ENCODE assay signal across 16 cellular contexts in the genomic region with DNA sequence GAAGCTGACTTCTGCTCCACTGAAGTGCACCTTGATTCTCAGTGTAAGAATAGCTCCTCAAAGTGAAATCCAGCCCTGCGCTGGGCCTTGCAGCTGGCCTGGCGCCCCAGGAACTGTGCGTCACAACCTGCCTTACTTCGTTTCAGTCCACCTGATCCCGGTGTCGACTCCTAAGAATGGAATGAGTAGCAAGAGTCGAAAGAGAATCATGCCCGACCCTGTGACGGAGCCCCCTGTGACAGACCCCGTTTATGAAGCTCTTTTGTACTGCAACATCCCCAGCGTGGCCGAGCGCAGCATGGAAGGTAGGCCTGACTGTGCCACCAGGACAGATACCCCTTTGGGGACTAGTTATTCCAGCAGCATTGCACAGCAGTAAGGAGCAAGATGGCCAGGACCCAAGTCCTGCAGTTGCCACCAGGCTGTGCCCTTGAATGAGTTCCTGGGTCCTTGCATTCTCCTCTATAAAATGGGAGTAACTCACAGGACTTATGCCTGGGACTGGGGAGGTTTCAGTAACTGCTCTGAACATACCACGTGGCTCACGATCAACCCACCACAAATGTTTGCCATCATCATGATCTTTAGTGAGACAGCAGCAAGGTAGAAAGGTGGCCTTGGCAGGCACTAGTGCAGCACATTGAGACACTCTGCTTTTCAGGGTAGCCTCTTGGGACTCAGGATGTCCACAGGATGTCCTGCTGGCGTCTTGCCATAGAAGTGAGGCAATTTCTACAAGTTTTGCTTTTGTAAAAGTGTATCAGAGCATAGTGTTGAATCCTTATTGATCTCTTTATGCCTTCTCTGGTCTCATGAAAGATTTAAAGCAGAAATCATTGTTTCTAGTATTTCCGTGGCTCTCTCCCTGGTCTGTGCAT. TPM values are rescaled to one million over a fixed set of nuclear protein-coding genes. Genes with fewer than 3 reads are reported as not detected.
DNase-seq lines count a peak whose midpoint lies in the region; ATAC-seq and TF ChIP-seq lines count a peak whose summit lies in the region.
"Had no signal": no experiment of that assay in that cellular context is flagged by ENCODE, and none has a peak within 500 bp of the region (broad histone marks: within the 10 kb centered on the region; RNA-seq: fewer than 3 reads in every experiment).

No MANE protein-coding gene starts in this region.

- peaks cover 2% of the 10 kb centered on the region for H3K79me2 ChIP-seq in parathyroid adenoma

- H3K36me3 ChIP-seq in KOPT-K1 (ENCODE audit: insufficient read depth, low read length) (peaks cover 96% of the 10 kb centered on the region), parathyroid adenoma (ENCODE audit: control insufficient read depth, insufficient read depth, low read length) (no peaks in the 10 kb centered on the region)
- H3K36me3 ChIP-seq: ovary had no signal

- H3K27me3 ChIP-seq in parathyroid adenoma (ENCODE audit: control insufficient read depth, insufficient read depth, low read length) (no peaks in the 10 kb centered on the region), foreskin keratinocyte (no peaks in the 10 kb centered on the region)
- H3K27me3 ChIP-seq: ovary had no signal

- H3K4me1 Mint-ChIP-seq in CD14-positive monocyte: peaks cover 22% of the 10 kb centered on the region

- no peak overlapping the region for H3K4me3 Mint-ChIP-seq in CD14-positive monocyte
- H3K4me3 Mint-ChIP-seq: activated CD4-positive, alpha-beta memory T cell treated with anti-CD3 and anti-CD28 coated beads for 36 hours; dendritic cell treated with granulocyte-macrophage colony-stimulating factor and Interleukin-4, amounts not matched to agents 40 ng/mL and 50 ng/mL, for 4 days had no signal

- H3K9me3 ChIP-seq in KOPT-K1 (ENCODE audit: insufficient read depth, low read length, poor library complexity, severe bottlenecking): no peaks in the 10 kb centered on the region
- H3K9me3 ChIP-seq in parathyroid adenoma (ENCODE audit: control insufficient read depth, low read length): no peaks in the 10 kb centered on the region
- H3K9me3 ChIP-seq: ovary had no signal

- peak overlapping the region in 1 of 7 donors; percentile 54 for H3K27ac Mint-ChIP-seq in CD14-positive monocyte
- H3K27ac Mint-ChIP-seq: activated CD4-positive, alpha-beta memory T cell treated with anti-CD3 and anti-CD28 coated beads for 36 hours; dendritic cell treated with granulocyte-macrophage colony-stimulating factor and Interleukin-4, amounts not matched to agents 40 ng/mL and 50 ng/mL, for 4 days had no signal

- H3K4me2 ChIP-seq in parathyroid adenoma (ENCODE audit: low read length): no peak overlapping the region

- no peak overlapping the region for H2AFZ ChIP-seq in parathyroid adenoma

- ATAC-seq in foreskin keratinocyte: no peak

- DNase-seq in D341Med (ENCODE audit: low spot score): peak; percentile 18
- peak; percentile 38 for DNase-seq in dermis blood vessel endothelial cell
- no peak for DNase-seq in foreskin keratinocyte
- DNase-seq in CD14-positive monocyte (ENCODE audit: low spot score): no peak
- no peak for DNase-seq in NCI-H2081 treated with DMSO at 0.1 percent for 48 hours (lab: John Stamatoyannopoulos, UW)
- DNase-seq: activated CD4-positive, alpha-beta memory T cell treated with anti-CD3 and anti-CD28 coated beads for 36 hours; aorta; kidney glomerular epithelial cell; NK-92 treated with Interleukin-12 subunit alpha and Interleukin-12 subunit beta, amount 100 ng/mL, for 24 hours; stimulated activated CD4-positive, alpha-beta T cell treated with anti-CD3 and anti-CD28 coated beads, Interleukin-4, amount 100 ng/mL, for 4 hours; SW 1271 had no signal

- intact Hi-C loops in CD14-positive monocyte (cut with micrococcal nuclease): loop anchor here in 1 of 2 donors (1.0 kb wide), 1 partner anchor 46 kb away; no protein-coding TSS in a partner anchor

- no peak for TF ChIP-seq CTCF in parathyroid adenoma (IDR thresholded peaks at IDR 0.05)
- TF ChIP-seq CTCF in foreskin keratinocyte (conservative IDR thresholded peaks at IDR 0.05): no peak
- no peak for TF ChIP-seq CTCF in CD14-positive monocyte (IDR thresholded peaks at IDR 0.05)

- peaks cover 37 to 48% of the 10 kb centered on the region in 2 donors for H3K36me3 Mint-ChIP-seq in CD14-positive monocyte

- no peak overlapping the region for H3K4me3 ChIP-seq in parathyroid adenoma (ENCODE audit: low read depth, low read length)
- H3K4me3 ChIP-seq: ovary had no signal

- H3K9me3 Mint-ChIP-seq in CD14-positive monocyte: no peaks in the 10 kb centered on the region
- H3K9me3 Mint-ChIP-seq: activated CD4-positive, alpha-beta memory T cell treated with anti-CD3 and anti-CD28 coated beads for 36 hours; dendritic cell treated with granulocyte-macrophage colony-stimulating factor and Interleukin-4, amounts not matched to agents 40 ng/mL and 50 ng/mL, for 4 days had no signal

- H3K27ac ChIP-seq in KOPT-K1 (ENCODE audit: low read depth, low read length, poor library complexity, severe bottlenecking) (peak overlapping the region; percentile 24), parathyroid adenoma (peak overlapping the region; percentile 70), foreskin keratinocyte (no peak overlapping the region)
- H3K27ac ChIP-seq: ovary, RWPE1 had no signal

- no peak overlapping the region for H3K9ac ChIP-seq in parathyroid adenoma

- H3K27me3 Mint-ChIP-seq in CD14-positive monocyte (ENCODE audit: low read depth in 3 of 3): peaks cover 0 to 3% (median 0%) of the 10 kb centered on the region in 3 donors
- H3K27me3 Mint-ChIP-seq: activated CD4-positive, alpha-beta memory T cell treated with anti-CD3 and anti-CD28 coated beads for 36 hours; dendritic cell treated with granulocyte-macrophage colony-stimulating factor and Interleukin-4, amounts not matched to agents 40 ng/mL and 50 ng/mL, for 4 days had no signal

- H3K4me1 ChIP-seq in parathyroid adenoma (peaks cover 43% of the 10 kb centered on the region), foreskin keratinocyte (peaks cover 20% of the 10 kb centered on the region)

RNA-seq across cellular contexts. Expression of a gene that starts 46.8 kb away (rescaled TPM):
- 0.34 and 0.56 TPM in 2 replicates for total RNA-seq in dermis blood vessel endothelial cell
- total RNA-seq in foreskin keratinocyte: 3.0 and 3.9 TPM in 2 replicates
- polyA plus RNA-seq in foreskin keratinocyte: 1.8 and 1.9 TPM in 2 replicates
- 1 to 10 TPM; 4.1 to 5.8 TPM for polyA plus RNA-seq in CD14-positive monocyte

Comparison
In these comparisons a context has a peak if more than half of its experiments do, and no peak if none do; other contexts are left out.
1. DNase-seq: peak in D341Med (single experiment) and dermis blood vessel endothelial cell (single experiment); none in foreskin keratinocyte (0 of 2), CD14-positive monocyte (single experiment) and NCI-H2081 treated with DMSO at 0.1 percent for 48 hours (single experiment).